8 cellular contexts compared by ENCODE assay signal in the genomic region with DNA sequence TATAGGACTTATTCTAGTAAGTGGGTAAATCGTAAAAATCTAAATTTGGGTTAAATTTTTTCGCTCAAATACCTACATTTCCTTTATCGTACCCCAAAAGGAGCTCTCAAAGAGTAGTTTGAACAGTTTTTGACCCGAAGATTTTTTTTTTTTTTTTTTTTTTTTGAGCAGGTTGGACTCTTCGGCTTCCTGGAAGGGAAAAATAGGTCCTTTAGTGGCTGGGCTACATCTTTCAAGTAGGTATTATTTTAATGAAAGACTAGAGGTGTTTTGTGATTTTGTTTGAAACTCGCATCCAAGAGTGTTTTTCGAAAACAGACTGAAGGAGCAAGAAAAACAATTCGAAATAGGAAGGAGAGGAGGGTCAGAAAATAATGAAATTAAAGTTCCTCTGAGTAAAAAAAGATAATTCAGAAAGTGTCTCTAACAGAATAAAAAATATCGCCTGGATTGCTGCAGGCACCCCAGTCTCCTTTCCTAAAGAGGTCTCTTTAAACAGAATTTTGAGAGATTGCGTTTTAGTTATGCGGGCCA. TPM values are rescaled to one million over a fixed set of nuclear protein-coding genes. Genes with fewer than 3 reads are reported as not detected.
DNase-seq lines count a peak whose midpoint lies in the region; ATAC-seq and TF ChIP-seq lines count a peak whose summit lies in the region.

No MANE protein-coding gene starts in this region.

- intact Hi-C loops in right cardiac atrium (cut with DNase I) (loop anchor here in 1 of 4 donors (10.0 kb wide), 1 partner anchor 62 kb away; the partner anchor contains the start of gene APOLD1), spleen (cut with DNase I; ENCODE audit: low total_unique reads) (no loop called here)

- TF ChIP-seq CTCF in WERI-Rb-1 (IDR thresholded peaks at IDR 0.05; ENCODE audit: low read depth, low read length) (no peak), spleen (IDR thresholded peaks at IDR 0.05 in 8 of 11, conservative IDR thresholded peaks at IDR 0.05 in 3 of 11) (no peak)

- peak overlapping the region; percentile 96 for H3K4me3 ChIP-seq in WERI-Rb-1 (ENCODE audit: low read depth, low read length)
- H3K4me3 ChIP-seq in right cardiac atrium (ENCODE audit: low read length) = peak overlapping the region; percentile 52
- H3K4me3 ChIP-seq in spleen = peak overlapping the region; percentile 54 to 94 (median 60)

- peak overlapping the region; percentile 99 for H3K27ac Mint-ChIP-seq in activated T-cell treated with anti-CD3 and anti-CD28 coated beads, Interleukin-2, amount 50 U/mL, for 72 hours

- peaks cover 40% of the 10 kb centered on the region for H3K4me1 Mint-ChIP-seq in activated T-cell treated with anti-CD3 and anti-CD28 coated beads, Interleukin-2, amount 50 U/mL, for 72 hours (ENCODE audit: low read depth)

- H3K9me3 Mint-ChIP-seq in activated T-cell treated with anti-CD3 and anti-CD28 coated beads, Interleukin-2, amount 50 U/mL, for 72 hours = no peaks in the 10 kb centered on the region

- no peaks in the 10 kb centered on the region for H3K27me3 Mint-ChIP-seq in activated T-cell treated with anti-CD3 and anti-CD28 coated beads, Interleukin-2, amount 50 U/mL, for 72 hours (ENCODE audit: low read depth)

- peaks cover 44 to 50% of the 10 kb centered on the region in 2 donors for H3K36me3 Mint-ChIP-seq in activated T-cell treated with anti-CD3 and anti-CD28 coated beads, Interleukin-2, amount 50 U/mL, for 72 hours (ENCODE audit: insufficient read depth in 2 of 2)

- H3K36me3 ChIP-seq in WERI-Rb-1 (peaks cover 53% of the 10 kb centered on the region), spleen (peaks cover 0 to 37% (median 6%) of the 10 kb centered on the region in 6 donors)

- H3K9me3 ChIP-seq in WERI-Rb-1 (ENCODE audit: severe bottlenecking) = no peaks in the 10 kb centered on the region
- H3K9me3 ChIP-seq in right cardiac atrium (ENCODE audit: control insufficient read depth, low read length) = no peaks in the 10 kb centered on the region
- no peaks in the 10 kb centered on the region for H3K9me3 ChIP-seq in spleen

- ATAC-seq in activated T-cell treated with anti-CD3 and anti-CD28 coated beads, Interleukin-2, amount 50 U/mL, for 72 hours (replicated peaks in 1 of 2) = no peak
- ATAC-seq in right cardiac atrium (no peak), GM18870 (IDR thresholded peaks at IDR 0.05; ENCODE audit: unreplicated experiment) (no peak), GM19455 (IDR thresholded peaks at IDR 0.05; ENCODE audit: unreplicated experiment) (no peak)

- peak overlapping the region; percentile 98 for H3K4me3 Mint-ChIP-seq in activated T-cell treated with anti-CD3 and anti-CD28 coated beads, Interleukin-2, amount 50 U/mL, for 72 hours

- H3K27ac ChIP-seq in WERI-Rb-1 (peak overlapping the region; percentile 100), right cardiac atrium (ENCODE audit: low read length) (peak overlapping the region; percentile 85), spleen (peak overlapping the region; percentile 99 to 100 (median 100))

- 23% methylated on average over 11 of the region's 11 CpGs for WGBS in right cardiac atrium
- WGBS in spleen, 5 donors = 3 to 7% (median 5%) methylated on average over 11 of the region's 11 CpGs

- no peak for DNase-seq in activated T-cell treated with anti-CD3 and anti-CD28 coated beads, Interleukin-2, amount 50 U/mL, for 72 hours
- no peak for DNase-seq in activated T-cell treated with anti-CD3 and anti-CD28 coated beads, Interleukin-2, amount 50 U/mL, for 48 hours
- DNase-seq in WERI-Rb-1 (no peak), right cardiac atrium (no peak), spleen (no peak), activated gamma-delta T cell (lab: John Stamatoyannopoulos, UW) (no peak)

- H3K4me1 ChIP-seq in right cardiac atrium (ENCODE audit: control insufficient read depth, insufficient read depth, low read length) (peaks cover 2% of the 10 kb centered on the region), spleen (peaks cover 42 to 70% (median 57%) of the 10 kb centered on the region in 6 donors)

- H3K27me3 ChIP-seq in WERI-Rb-1 (ENCODE audit: insufficient read depth, low read depth, severe bottlenecking) = no peaks in the 10 kb centered on the region
- H3K27me3 ChIP-seq in right cardiac atrium (ENCODE audit: control insufficient read depth, insufficient read depth) = no peaks in the 10 kb centered on the region
- H3K27me3 ChIP-seq in spleen (replicated peaks in 1 of 7) = no peaks in the 10 kb centered on the region

- no peak for TF ChIP-seq POLR2A in spleen (IDR thresholded peaks at IDR 0.05)

RNA-seq across cellular contexts. Expression of gene CDKN1B, which starts 6.0 kb away (rescaled TPM):
- 10 to 100 TPM; 54.2 to 67.2 TPM for total RNA-seq in activated T-cell treated with anti-CD3 and anti-CD28 coated beads, Interleukin-2, amount 50 U/mL, for 72 hours
- 10 to 100 TPM; 28.9 to 48.0 (median 46.5) TPM for total RNA-seq in right cardiac atrium
- 35.2 TPM for polyA plus RNA-seq in right cardiac atrium
- total RNA-seq in spleen = 10 to 100 TPM; 72.3 to 95.2 (median 79.3) TPM
- 10 to 100 TPM; 34.9 to 49.3 (median 46.4) TPM for polyA plus RNA-seq in spleen

RNA-seq across cellular contexts. Expression of gene GPR19, which starts 27.2 kb away (rescaled TPM):
- total RNA-seq in activated T-cell treated with anti-CD3 and anti-CD28 coated beads, Interleukin-2, amount 50 U/mL, for 72 hours = 10 to 100 TPM; 34.2 to 50.4 TPM
- under 1 TPM in 1 of 4 donors, not detected in 3; 0.17 TPM for total RNA-seq in right cardiac atrium
- polyA plus RNA-seq in right cardiac atrium = 0.05 TPM
- 1 to 10 TPM in 5 of 7 donors, under 1 TPM in 1, not detected in 1; 0.80 to 5.5 (median 1.9) TPM for total RNA-seq in spleen
- polyA plus RNA-seq in spleen = under 1 TPM; 0.35 to 0.74 (median 0.61) TPM

Comparison
In these comparisons a context has a peak if more than half of its experiments do, and no peak if none do; other contexts are left out.
1. RNA of gene GPR19, which starts 27.2 kb away (total RNA-seq): 34.2 to 50.4 TPM in activated T-cell treated with anti-CD3 and anti-CD28 coated beads, Interleukin-2, amount 50 U/mL, for 72 hours; 0.80 to 5.5 TPM in spleen and 0.17 TPM in right cardiac atrium; every median in the first group is over 4 times any median in the second.
2. Peak in every context shown above with its lines, with median percentiles within 50 percentile points of each other: H3K27ac ChIP-seq and H3K4me3 ChIP-seq.